Comparison of ENCODE assay signal across 8 cellular contexts in genomic region chr14:73742520-73743238, GRCh38. TPM values are rescaled to one million over a fixed set of nuclear protein-coding genes. Genes with fewer than 3 reads are reported as not detected.
DNase-seq lines count a peak whose midpoint lies in the region; ATAC-seq lines count a peak whose summit lies in the region.

No MANE protein-coding gene starts in this region.

- peak overlapping the region; percentile 74 for H3K27ac ChIP-seq in layer of hippocampus (ENCODE audit: low read depth, low read length)

- DNase-seq in T-helper 1 cell, result no peak
- no peak for DNase-seq in activated T-cell treated with anti-CD3 and anti-CD28 coated beads, Interleukin-2, amount 50 U/mL, for 72 hours
- no peak for DNase-seq in stimulated activated naive CD8-positive, alpha-beta T cell treated with anti-CD3 and anti-CD28 coated beads, Interleukin-15, amount 100 ng/mL, for 72 hours
- DNase-seq in NCI-H2171 (lab: John Stamatoyannopoulos, UW), result no peak

- H3K36me3 Mint-ChIP-seq in T-helper 1 cell treated with Interleukin-12 subunit alpha and Interleukin-12 subunit beta and Interleukin-4 antibody, amounts not matched to agents 30 μg/mL and 1 μg/mL, for 36 hours (ENCODE audit: low read depth), result peaks cover 2% of the 10 kb centered on the region
- H3K36me3 Mint-ChIP-seq in activated T-cell treated with anti-CD3 and anti-CD28 coated beads, Interleukin-2, amount 50 U/mL, for 72 hours (ENCODE audit: insufficient read depth in 2 of 2), result peaks cover 0 to 2% of the 10 kb centered on the region in 2 donors

- H3K4me1 Mint-ChIP-seq in T-helper 1 cell treated with Interleukin-12 subunit alpha and Interleukin-12 subunit beta and Interleukin-4 antibody, amounts not matched to agents 30 μg/mL and 1 μg/mL, for 36 hours (ENCODE audit: low read depth), result peaks cover 70% of the 10 kb centered on the region
- H3K4me1 Mint-ChIP-seq in activated T-cell treated with anti-CD3 and anti-CD28 coated beads, Interleukin-2, amount 50 U/mL, for 72 hours (ENCODE audit: low read depth), result peaks cover 73% of the 10 kb centered on the region
- peaks cover 93% of the 10 kb centered on the region for H3K4me1 Mint-ChIP-seq in stimulated activated naive CD8-positive, alpha-beta T cell treated with anti-CD3 and anti-CD28 coated beads, Interleukin-15, amount 100 ng/mL, for 72 hours

- H3K27me3 ChIP-seq in layer of hippocampus (ENCODE audit: control insufficient read depth, insufficient read depth, low read length), result no peaks in the 10 kb centered on the region

- peak; percentile 8 to 26 for ATAC-seq in activated T-cell treated with anti-CD3 and anti-CD28 coated beads, Interleukin-2, amount 50 U/mL, for 72 hours (replicated peaks in 1 of 2)
- peak; percentile 8 for ATAC-seq in stimulated activated naive CD8-positive, alpha-beta T cell treated with anti-CD3 and anti-CD28 coated beads, Interleukin-15, amount 100 ng/mL, for 72 hours
- no peak for ATAC-seq in GM18907 (IDR thresholded peaks at IDR 0.05; ENCODE audit: unreplicated experiment)
- no peak for ATAC-seq in GM19397 (IDR thresholded peaks at IDR 0.05; ENCODE audit: unreplicated experiment)

- peak overlapping the region; percentile 82 for H3K27ac Mint-ChIP-seq in T-helper 1 cell treated with Interleukin-12 subunit alpha and Interleukin-12 subunit beta and Interleukin-4 antibody, amounts not matched to agents 30 μg/mL and 1 μg/mL, for 36 hours
- peak overlapping the region; percentile 62 for H3K27ac Mint-ChIP-seq in activated T-cell treated with anti-CD3 and anti-CD28 coated beads, Interleukin-2, amount 50 U/mL, for 72 hours
- H3K27ac Mint-ChIP-seq in stimulated activated naive CD8-positive, alpha-beta T cell treated with anti-CD3 and anti-CD28 coated beads, Interleukin-15, amount 100 ng/mL, for 72 hours, result peak overlapping the region; percentile 74 to 94

- no peaks in the 10 kb centered on the region for H3K9me3 Mint-ChIP-seq in T-helper 1 cell treated with Interleukin-12 subunit alpha and Interleukin-12 subunit beta and Interleukin-4 antibody, amounts not matched to agents 30 μg/mL and 1 μg/mL, for 36 hours
- no peaks in the 10 kb centered on the region for H3K9me3 Mint-ChIP-seq in activated T-cell treated with anti-CD3 and anti-CD28 coated beads, Interleukin-2, amount 50 U/mL, for 72 hours
- no peaks in the 10 kb centered on the region for H3K9me3 Mint-ChIP-seq in stimulated activated naive CD8-positive, alpha-beta T cell treated with anti-CD3 and anti-CD28 coated beads, Interleukin-15, amount 100 ng/mL, for 72 hours

- peak overlapping the region; percentile 87 for H3K4me3 Mint-ChIP-seq in T-helper 1 cell treated with Interleukin-12 subunit alpha and Interleukin-12 subunit beta and Interleukin-4 antibody, amounts not matched to agents 30 μg/mL and 1 μg/mL, for 36 hours
- H3K4me3 Mint-ChIP-seq in activated T-cell treated with anti-CD3 and anti-CD28 coated beads, Interleukin-2, amount 50 U/mL, for 72 hours, result peak overlapping the region; percentile 72 to 90
- H3K4me3 Mint-ChIP-seq in stimulated activated naive CD8-positive, alpha-beta T cell treated with anti-CD3 and anti-CD28 coated beads, Interleukin-15, amount 100 ng/mL, for 72 hours, result peak overlapping the region; percentile 80 to 89

- H3K27me3 Mint-ChIP-seq in T-helper 1 cell treated with Interleukin-12 subunit alpha and Interleukin-12 subunit beta and Interleukin-4 antibody, amounts not matched to agents 30 μg/mL and 1 μg/mL, for 36 hours (ENCODE audit: low read depth), result no peaks in the 10 kb centered on the region
- H3K27me3 Mint-ChIP-seq in activated T-cell treated with anti-CD3 and anti-CD28 coated beads, Interleukin-2, amount 50 U/mL, for 72 hours (ENCODE audit: low read depth), result no peaks in the 10 kb centered on the region
- H3K27me3 Mint-ChIP-seq in stimulated activated naive CD8-positive, alpha-beta T cell treated with anti-CD3 and anti-CD28 coated beads, Interleukin-15, amount 100 ng/mL, for 72 hours, result no peaks in the 10 kb centered on the region

RNA-seq across cellular contexts. Expression of gene PNMA1, which starts 28.5 kb away (rescaled TPM):
- 10 to 100 TPM; 38.1 to 47.5 TPM for total RNA-seq in activated T-cell treated with anti-CD3 and anti-CD28 coated beads, Interleukin-2, amount 50 U/mL, for 72 hours

Comparison
In these comparisons a context has a peak if more than half of its experiments do, and no peak if none do; other contexts are left out.
1. ATAC-seq: peak in activated T-cell treated with anti-CD3 and anti-CD28 coated beads, Interleukin-2, amount 50 U/mL, for 72 hours (2 of 2) and stimulated activated naive CD8-positive, alpha-beta T cell treated with anti-CD3 and anti-CD28 coated beads, Interleukin-15, amount 100 ng/mL, for 72 hours (single experiment); none in GM18907 (single experiment) and GM19397 (single experiment).
2. Peak in every context shown above with its lines, with median percentiles within 50 percentile points of each other: H3K27ac Mint-ChIP-seq and H3K4me3 Mint-ChIP-seq.